In genomic region chr10:34653530-34653929, GRCh38 we compare ENCODE assay signal across 23 cellular contexts.
"Had no signal": no experiment of that assay in that cellular context is flagged by ENCODE, and none has a peak within 500 bp of the region (broad histone marks: within the 10 kb centered on the region; RNA-seq: fewer than 3 reads in every experiment).

No MANE protein-coding gene starts in this region.

- H3K27ac ChIP-seq: HL-60, KMS-11, RWPE1 had no signal

- H3K9ac ChIP-seq: KMS-11, SK-N-SH had no signal

- H3K27ac Mint-ChIP-seq: T-cell had no signal

- ATAC-seq: Panc1, PC-3, T-cell had no signal

- H3K36me3 Mint-ChIP-seq: T-cell had no signal

- H3K9me3 Mint-ChIP-seq: T-cell had no signal

- H3K4me3 Mint-ChIP-seq: T-cell had no signal

- DNase-seq: IMR-90, Kasumi-1, MV-4-11, NCI-H1048, NCI-H1105, NCI-H1436 treated with DMSO at 0.1 percent for 48 hours, NCI-H1694, NCI-H187 treated with DMSO at 0.1 percent for 48 hours, NCI-H2081, NCI-H2107, NCI-H2227 treated with DMSO at 0.1 percent for 48 hours, NCI-H524, NCI-H526 treated with DMSO at 0.1 percent for 48 hours, NCI-H774, SHP77, SK-N-SH, SW 1271, T-cell had no signal

- H3K9me3 ChIP-seq: SK-N-SH had no signal

- H3K9me2 ChIP-seq: SK-N-SH had no signal

- H3K4me2 ChIP-seq: KMS-11, SK-N-SH had no signal
